ENCODE assay signal across 7 cellular contexts in genomic region chr1:36397083-36397377, GRCh38. TPM values are rescaled to one million over a fixed set of nuclear protein-coding genes. Genes with fewer than 3 reads are reported as not detected.
DNase-seq lines count a peak whose midpoint lies in the region; ATAC-seq and TF ChIP-seq lines count a peak whose summit lies in the region.

No MANE protein-coding gene starts in this region.

- peak; percentile 19 for ATAC-seq in GM21737 (IDR thresholded peaks at IDR 0.05; ENCODE audit: unreplicated experiment)

- H3K27me3 ChIP-seq in NT2/D1 (ENCODE audit: insufficient read depth, insufficient read length) (no peaks in the 10 kb centered on the region), endodermal cell (ENCODE audit: control insufficient read depth, insufficient read depth, low read length, poor library complexity, severe bottlenecking) (no peaks in the 10 kb centered on the region), neural progenitor cell (no peaks in the 10 kb centered on the region)

- H3K27ac Mint-ChIP-seq in endodermal cell = peak overlapping the region; percentile 94
- H3K27ac Mint-ChIP-seq in neural progenitor cell = no peak overlapping the region

- H3K9ac ChIP-seq in NT2/D1 (ENCODE audit: insufficient read length, low read depth) (peak overlapping the region; percentile 96), endodermal cell (ENCODE audit: extremely low read depth, low read length, poor library complexity, severe bottlenecking) (peak overlapping the region; percentile 94), neural progenitor cell (peak overlapping the region; percentile 91)

- H3K27ac ChIP-seq in endodermal cell (ENCODE audit: low read depth, low read length) = peak overlapping the region; percentile 50
- peak overlapping the region; percentile 88 for H3K27ac ChIP-seq in neural progenitor cell

- WGBS in endodermal cell (ENCODE audit: insufficient coverage in 1 of 2, insufficient read length in 1 of 2), 2 experiments = 12 to 42% methylated on average over 3 to 5 of the region's 5 CpGs

- no peak for TF ChIP-seq CTCF in endodermal cell (conservative IDR thresholded peaks at IDR 0.05)
- no peak for TF ChIP-seq CTCF in neural progenitor cell (IDR thresholded peaks at IDR 0.05)

- peaks cover 18% of the 10 kb centered on the region for H3K36me3 Mint-ChIP-seq in endodermal cell (ENCODE audit: low read depth)
- peaks cover 9% of the 10 kb centered on the region for H3K36me3 Mint-ChIP-seq in neural progenitor cell

- no peaks in the 10 kb centered on the region for H3K9me3 Mint-ChIP-seq in endodermal cell
- H3K9me3 Mint-ChIP-seq in neural progenitor cell = no peaks in the 10 kb centered on the region

- H3K36me3 ChIP-seq in NT2/D1 (ENCODE audit: insufficient read depth, insufficient read length, low read length) (peaks cover 25% of the 10 kb centered on the region), endodermal cell (ENCODE audit: control insufficient read depth, insufficient read depth, low read length) (peaks cover 21% of the 10 kb centered on the region), neural progenitor cell (no peaks in the 10 kb centered on the region)

- no peaks in the 10 kb centered on the region for H3K27me3 Mint-ChIP-seq in endodermal cell (ENCODE audit: insufficient read depth)
- H3K27me3 Mint-ChIP-seq in neural progenitor cell (ENCODE audit: insufficient read depth, low read depth) = peaks cover 4% of the 10 kb centered on the region

- H3K4me2 ChIP-seq in neural progenitor cell = peak overlapping the region; percentile 91

- H3K4me3 Mint-ChIP-seq in endodermal cell = peak overlapping the region; percentile 83
- H3K4me3 Mint-ChIP-seq in neural progenitor cell = peak overlapping the region; percentile 96

- peaks cover 13% of the 10 kb centered on the region for H3K79me2 ChIP-seq in neural progenitor cell (ENCODE audit: low read depth)

- H3K4me3 ChIP-seq in NT2/D1 (ENCODE audit: insufficient read length, low read depth) = peak overlapping the region; percentile 83
- H3K4me3 ChIP-seq in endodermal cell (ENCODE audit: low read length) = peak overlapping the region; percentile 100
- peak overlapping the region; percentile 80 for H3K4me3 ChIP-seq in neural progenitor cell

- DNase-seq in NT2/D1 (ENCODE audit: low read depth, low spot score) = no peak
- no peak for DNase-seq in endodermal cell
- no peak for DNase-seq in neural progenitor cell (ENCODE audit: low spot score)
- no peak for DNase-seq in germinal center (ENCODE audit: low spot score)
- no peak for DNase-seq in AG08395 (ENCODE audit: low spot score)
- no peak for DNase-seq in NCI-H187 treated with DMSO at 0.1 percent for 48 hours (lab: John Stamatoyannopoulos, UW)

- peak overlapping the region; percentile 83 for H2AFZ ChIP-seq in neural progenitor cell (replicated peaks)

- peaks cover 9% of the 10 kb centered on the region for H3K4me1 ChIP-seq in NT2/D1 (ENCODE audit: insufficient read depth, insufficient read length)
- H3K4me1 ChIP-seq in endodermal cell (ENCODE audit: control insufficient read depth, insufficient read depth, low read length) = no peaks in the 10 kb centered on the region
- H3K4me1 ChIP-seq in neural progenitor cell = peaks cover 16% of the 10 kb centered on the region

- no peaks in the 10 kb centered on the region for H4K20me1 ChIP-seq in neural progenitor cell (ENCODE audit: low read depth)

- peaks cover 41% of the 10 kb centered on the region for H3F3A ChIP-seq in neural progenitor cell (ENCODE audit: low read depth)

- H3K9me3 ChIP-seq in NT2/D1 (ENCODE audit: insufficient read depth, low read length) = no peaks in the 10 kb centered on the region
- H3K9me3 ChIP-seq in endodermal cell (ENCODE audit: control insufficient read depth, low read length) = no peaks in the 10 kb centered on the region
- H3K9me3 ChIP-seq in neural progenitor cell (ENCODE audit: low read depth) = no peaks in the 10 kb centered on the region

- H3K4me1 Mint-ChIP-seq in endodermal cell (peaks cover 14% of the 10 kb centered on the region), neural progenitor cell (peaks cover 26% of the 10 kb centered on the region)

RNA-seq across cellular contexts. Expression of gene LSM10, which starts 0.7 kb away (rescaled TPM):
- total RNA-seq in endodermal cell (10 to 100 TPM; 37.5 to 45.6 TPM), neural progenitor cell (ENCODE audit: low replicate concordance) (8.6 and 10.2 TPM in 2 replicates)
- polyA plus RNA-seq in endodermal cell (2013, experiment 1 of 2) = 31.2 TPM
- polyA plus RNA-seq in endodermal cell (2013, experiment 2 of 2) = 32.0 TPM

RNA-seq across cellular contexts. Expression of gene STK40, which starts 11.3 kb away (rescaled TPM):
- total RNA-seq in endodermal cell (10 to 100 TPM; 19.4 to 32.4 TPM), neural progenitor cell (ENCODE audit: low replicate concordance) (5.3 and 14.7 TPM in 2 replicates)
- polyA plus RNA-seq in endodermal cell (2013, experiment 1 of 2) = 39.4 TPM
- 38.5 TPM for polyA plus RNA-seq in endodermal cell (2013, experiment 2 of 2)

RNA-seq across cellular contexts. Expression of gene OSCP1, which starts 53.2 kb away (rescaled TPM):
- 10 to 100 TPM in 1 of 2 donors, 1 to 10 TPM in 1; 9.6 to 10.5 TPM for total RNA-seq in endodermal cell
- polyA plus RNA-seq in endodermal cell (2013, experiment 1 of 2) = 11.8 TPM
- 11.6 TPM for polyA plus RNA-seq in endodermal cell (2013, experiment 2 of 2)
- total RNA-seq in neural progenitor cell (ENCODE audit: low replicate concordance) = 7.8 and 8.2 TPM in 2 replicates
